In the genomic region with DNA sequence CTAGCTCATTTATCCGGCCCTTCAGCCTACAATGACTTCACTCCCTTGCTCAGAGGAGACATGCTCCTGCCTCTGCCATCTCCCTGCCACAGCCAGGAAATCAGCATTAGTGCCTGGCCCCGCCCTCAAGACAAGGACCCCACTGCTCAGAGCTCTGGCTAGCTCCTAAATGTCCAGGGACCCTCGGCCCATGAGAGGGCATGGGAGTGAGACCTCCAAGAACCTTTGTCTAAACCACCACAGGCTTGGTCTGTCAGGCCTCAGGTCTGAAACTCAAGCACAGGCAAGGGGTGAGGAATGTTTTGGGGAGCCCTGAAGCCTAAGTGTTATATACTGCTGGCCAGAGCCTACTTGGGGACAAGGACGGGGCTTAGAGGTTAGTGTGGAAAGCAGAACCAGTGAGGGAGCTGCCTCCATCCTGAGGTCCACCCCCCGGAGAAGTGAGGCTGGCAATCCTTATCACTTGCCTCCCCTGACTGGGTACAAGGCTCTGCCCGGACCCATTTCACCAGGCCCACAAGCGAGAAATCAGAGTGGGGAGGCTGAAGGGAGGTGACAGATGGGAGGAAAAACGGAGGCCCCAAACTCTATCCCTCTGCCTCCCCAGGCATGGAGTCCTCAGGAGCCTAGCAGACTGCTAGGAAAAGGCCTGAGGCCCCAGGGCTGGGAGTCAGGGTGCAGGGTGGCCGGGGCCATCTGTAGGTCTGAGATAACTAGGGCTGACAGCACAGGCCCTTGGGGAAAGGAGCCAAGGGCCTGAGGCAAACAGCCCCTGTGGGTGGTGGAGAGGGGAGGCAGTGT, we compare ENCODE assay signal across 13 cellular contexts. TPM values are rescaled to one million over a fixed set of nuclear protein-coding genes. Genes with fewer than 3 reads are reported as not detected.
DNase-seq lines count a peak whose midpoint lies in the region; ATAC-seq and TF ChIP-seq lines count a peak whose summit lies in the region.
"Had no signal": no experiment of that assay in that cellular context is flagged by ENCODE, and none has a peak within 500 bp of the region (broad histone marks: within the 10 kb centered on the region; RNA-seq: fewer than 3 reads in every experiment).

No MANE protein-coding gene starts in this region.

- no peak for TF ChIP-seq POLR2A in suprapubic skin (IDR thresholded peaks at IDR 0.05)

- H3K27me3 ChIP-seq in thoracic aorta (replicated peaks; ENCODE audit: insufficient read depth) (no peaks in the 10 kb centered on the region), suprapubic skin (no peaks in the 10 kb centered on the region)

- peaks cover 0 to 23% of the 10 kb centered on the region in 2 donors for H3K4me1 ChIP-seq in thoracic aorta (ENCODE audit: control insufficient read depth in 1 of 2, low read depth in 2 of 2)
- H3K4me1 ChIP-seq in suprapubic skin = peaks cover 25% of the 10 kb centered on the region

- 85% methylated on average over 9 of the region's 9 CpGs for WGBS in suprapubic skin

- CTCF ChIA-PET in T-cell (lab: Charles Lee) = interaction anchor here (0.5 to 1.8 kb wide), 9 partner anchors 10 to 571 kb away, joined by 3 to 5 read pairs (median 4); no protein-coding TSS in a partner anchor

- no peak for DNase-seq in activated T-cell treated with anti-CD3 and anti-CD28 coated beads, Interleukin-2, amount 50 U/mL, for 24 hours
- no peak for DNase-seq in activated T-cell treated with anti-CD3 and anti-CD28 coated beads, Interleukin-2, amount 50 U/mL, for 4 hours
- no peak for DNase-seq in T-cell
- DNase-seq in left lobe of liver (ENCODE audit: low spot score) = peak; percentile 44
- no peak for DNase-seq in thoracic aorta (ENCODE audit: low spot score)
- DNase-seq in endothelial cell (ENCODE audit: low spot score) = no peak
- DNase-seq in suprapubic skin (ENCODE audit: low spot score in 2 of 2) = no peak
- DNase-seq: activated CD4-positive, alpha-beta T cell treated with anti-CD3 and anti-CD28 coated beads, Interleukin-2, amount 50 U/mL, for 48 hours; activated naive CD4-positive, alpha-beta T cell treated with Interleukin-2 at 50 U/mL for 16 hours; HFFc6; NCI-H774; trophoblast cell had no signal

- no peaks in the 10 kb centered on the region for H3K9me3 Mint-ChIP-seq in activated T-cell treated with anti-CD3 and anti-CD28 coated beads, Interleukin-2, amount 50 U/mL, for 24 hours
- H3K9me3 Mint-ChIP-seq in activated T-cell treated with anti-CD3 and anti-CD28 coated beads, Interleukin-2, amount 50 U/mL, for 4 hours = no peaks in the 10 kb centered on the region
- H3K9me3 Mint-ChIP-seq in T-cell (no peaks in the 10 kb centered on the region), endothelial cell (ENCODE audit: unreplicated experiment) (no peaks in the 10 kb centered on the region)
- H3K9me3 Mint-ChIP-seq: HFFc6 had no signal

- POLR2A ChIA-PET in T-cell (lab: Charles Lee) = interaction anchor here (0.9 to 1.6 kb wide), 2 partner anchors 32 to 113 kb away, joined by 3 to 7 read pairs; no protein-coding TSS in a partner anchor

- no peak for ATAC-seq in activated T-cell treated with anti-CD3 and anti-CD28 coated beads, Interleukin-2, amount 50 U/mL, for 4 hours
- ATAC-seq in T-cell (replicated peaks in 1 of 4) = no peak
- no peak for ATAC-seq in left lobe of liver
- ATAC-seq in thoracic aorta (ENCODE audit: insufficient number of reproducible peaks, low FRiP score, low read depth) = no peak
- ATAC-seq in GM21529 (IDR thresholded peaks at IDR 0.05; ENCODE audit: unreplicated experiment) = no peak

- H3K27ac ChIP-seq in thoracic aorta (peak overlapping the region; percentile 45 to 97), suprapubic skin (no peak overlapping the region)

- H3K36me3 ChIP-seq in thoracic aorta = no peaks in the 10 kb centered on the region
- H3K36me3 ChIP-seq in suprapubic skin = peaks cover 18% of the 10 kb centered on the region

- peak overlapping the region; percentile 18 for H3K4me3 Mint-ChIP-seq in activated T-cell treated with anti-CD3 and anti-CD28 coated beads, Interleukin-2, amount 50 U/mL, for 24 hours
- no peak overlapping the region for H3K4me3 Mint-ChIP-seq in activated T-cell treated with anti-CD3 and anti-CD28 coated beads, Interleukin-2, amount 50 U/mL, for 4 hours
- H3K4me3 Mint-ChIP-seq in T-cell = peak overlapping the region in 1 of 3 donors; percentile 51
- H3K4me3 Mint-ChIP-seq in endothelial cell (ENCODE audit: unreplicated experiment) = no peak overlapping the region
- H3K4me3 Mint-ChIP-seq: HFFc6 had no signal

- H3K27me3 Mint-ChIP-seq in activated T-cell treated with anti-CD3 and anti-CD28 coated beads, Interleukin-2, amount 50 U/mL, for 24 hours = no peaks in the 10 kb centered on the region
- no peaks in the 10 kb centered on the region for H3K27me3 Mint-ChIP-seq in activated T-cell treated with anti-CD3 and anti-CD28 coated beads, Interleukin-2, amount 50 U/mL, for 4 hours (ENCODE audit: low read depth)
- H3K27me3 Mint-ChIP-seq in T-cell = no peaks in the 10 kb centered on the region
- H3K27me3 Mint-ChIP-seq in endothelial cell (ENCODE audit: unreplicated experiment) = peaks cover 7% of the 10 kb centered on the region

- H3K4me3 ChIP-seq in thoracic aorta = no peak overlapping the region
- H3K4me3 ChIP-seq in suprapubic skin = no peak overlapping the region

- peaks cover 13% of the 10 kb centered on the region for H3K4me1 Mint-ChIP-seq in activated T-cell treated with anti-CD3 and anti-CD28 coated beads, Interleukin-2, amount 50 U/mL, for 24 hours (ENCODE audit: low read depth)
- H3K4me1 Mint-ChIP-seq in activated T-cell treated with anti-CD3 and anti-CD28 coated beads, Interleukin-2, amount 50 U/mL, for 4 hours (ENCODE audit: low read depth) = peaks cover 10% of the 10 kb centered on the region
- peaks cover 11 to 18% (median 18%) of the 10 kb centered on the region in 3 donors for H3K4me1 Mint-ChIP-seq in T-cell
- peaks cover 2% of the 10 kb centered on the region for H3K4me1 Mint-ChIP-seq in endothelial cell (ENCODE audit: unreplicated experiment)

- H3K36me3 Mint-ChIP-seq in activated T-cell treated with anti-CD3 and anti-CD28 coated beads, Interleukin-2, amount 50 U/mL, for 24 hours (ENCODE audit: low read depth) = peaks cover 9% of the 10 kb centered on the region
- H3K36me3 Mint-ChIP-seq in activated T-cell treated with anti-CD3 and anti-CD28 coated beads, Interleukin-2, amount 50 U/mL, for 4 hours (ENCODE audit: insufficient read depth) = peaks cover 4% of the 10 kb centered on the region
- H3K36me3 Mint-ChIP-seq in T-cell (no peaks in the 10 kb centered on the region), endothelial cell (ENCODE audit: low read depth, unreplicated experiment) (peaks cover 15% of the 10 kb centered on the region)

- H3K9me3 ChIP-seq in thoracic aorta = no peaks in the 10 kb centered on the region
- H3K9me3 ChIP-seq in suprapubic skin = no peaks in the 10 kb centered on the region

- peak overlapping the region; percentile 57 for H3K27ac Mint-ChIP-seq in activated T-cell treated with anti-CD3 and anti-CD28 coated beads, Interleukin-2, amount 50 U/mL, for 24 hours
- H3K27ac Mint-ChIP-seq in T-cell (peak overlapping the region; percentile 32 to 64), endothelial cell (ENCODE audit: unreplicated experiment) (no peak overlapping the region)
- H3K27ac Mint-ChIP-seq: HFFc6 had no signal

- TF ChIP-seq EP300 in suprapubic skin (IDR thresholded peaks at IDR 0.05) = no peak

- no peak for TF ChIP-seq CTCF in thoracic aorta (IDR thresholded peaks at IDR 0.05)
- TF ChIP-seq CTCF in endothelial cell (IDR thresholded peaks at IDR 0.05; ENCODE audit: unreplicated experiment) = no peak
- no peak for TF ChIP-seq CTCF in suprapubic skin (IDR thresholded peaks at IDR 0.05)

RNA-seq across cellular contexts. Expression of a gene that starts 18.8 kb away (rescaled TPM):
- 10 to 100 TPM; 17.5 to 30.5 (median 19.2) TPM for total RNA-seq in activated T-cell treated with anti-CD3 and anti-CD28 coated beads, Interleukin-2, amount 50 U/mL, for 4 hours
- 1 to 10 TPM; 5.1 to 6.5 (median 5.6) TPM for total RNA-seq in T-cell
- total RNA-seq in left lobe of liver = 18.4 TPM
- 10 to 100 TPM; 15.1 to 18.7 TPM for total RNA-seq in thoracic aorta
- 23.0 TPM for total RNA-seq in endothelial cell (ENCODE audit: unreplicated experiment)
- total RNA-seq in suprapubic skin = 10 to 100 TPM in 2 of 4 donors, 1 to 10 TPM in 2; 5.4 to 11.9 (median 8.6) TPM

RNA-seq across cellular contexts. Expression of a gene that starts 39.2 kb away (rescaled TPM):
- under 1 TPM; 0.13 to 0.42 (median 0.22) TPM for total RNA-seq in activated T-cell treated with anti-CD3 and anti-CD28 coated beads, Interleukin-2, amount 50 U/mL, for 4 hours
- total RNA-seq in T-cell = under 1 TPM in 4 of 5 donors, not detected in 1; 0.21 to 0.67 (median 0.34) TPM
- 0.45 TPM for total RNA-seq in left lobe of liver
- under 1 TPM; 0.56 to 0.68 TPM for total RNA-seq in thoracic aorta
- not detected for total RNA-seq in endothelial cell (ENCODE audit: unreplicated experiment)
- 100 to 1,000 TPM in 3 of 4 donors, 10 to 100 TPM in 1; 87.2 to 246 (median 165) TPM for total RNA-seq in suprapubic skin

RNA-seq across cellular contexts. Expression of a gene that starts 39.3 kb away (rescaled TPM):
- under 1 TPM; 0.08 to 0.58 (median 0.24) TPM for total RNA-seq in activated T-cell treated with anti-CD3 and anti-CD28 coated beads, Interleukin-2, amount 50 U/mL, for 4 hours
- 1 to 10 TPM in 2 of 5 donors, under 1 TPM in 3; 0.40 to 1.6 (median 0.91) TPM for total RNA-seq in T-cell
- total RNA-seq in left lobe of liver = not detected
- 1 to 10 TPM in 1 of 2 donors, not detected in 1; 6.8 TPM for total RNA-seq in thoracic aorta
- 1.9 TPM for total RNA-seq in endothelial cell (ENCODE audit: unreplicated experiment)
- total RNA-seq in suprapubic skin = 100 to 1,000 TPM in 1 of 4 donors, 10 to 100 TPM in 3; 65.6 to 178 (median 89.6) TPM

RNA-seq across cellular contexts. Expression of a gene that starts 54.8 kb away (rescaled TPM):
- not detected for total RNA-seq in activated T-cell treated with anti-CD3 and anti-CD28 coated beads, Interleukin-2, amount 50 U/mL, for 4 hours
- total RNA-seq in T-cell = not detected
- total RNA-seq in left lobe of liver = not detected
- total RNA-seq in thoracic aorta = not detected
- not detected for total RNA-seq in endothelial cell (ENCODE audit: unreplicated experiment)
- not detected for total RNA-seq in suprapubic skin
- total RNA-seq: HFFc6 had no signal

RNA-seq across cellular contexts. Expression of a gene that starts 55.0 kb away (rescaled TPM):
- under 1 TPM; 0.05 to 0.11 (median 0.10) TPM for total RNA-seq in activated T-cell treated with anti-CD3 and anti-CD28 coated beads, Interleukin-2, amount 50 U/mL, for 4 hours
- total RNA-seq in T-cell (under 1 TPM in 3 of 5 donors, not detected in 2; 0.10 to 0.16 (median 0.12) TPM), left lobe of liver (0.10 TPM), thoracic aorta (under 1 TPM in 1 of 2 donors, not detected in 1; 0.42 TPM), endothelial cell (ENCODE audit: unreplicated experiment) (1.2 TPM), suprapubic skin (10 to 100 TPM in 2 of 4 donors, 1 to 10 TPM in 2; 2.3 to 32.6 (median 6.9) TPM)
- total RNA-seq: HFFc6 had no signal

Comparison
In these comparisons a context has a peak if more than half of its experiments do, and no peak if none do; other contexts are left out.
1. RNA of a gene that starts 39.2 kb away (total RNA-seq): 87.2 to 246 TPM in suprapubic skin; 0.56 to 0.68 TPM in thoracic aorta, 0.45 TPM in left lobe of liver (single experiment), 0.21 to 0.67 TPM in T-cell, not detected in endothelial cell (single experiment) and 0.13 to 0.42 TPM in activated T-cell treated with anti-CD3 and anti-CD28 coated beads, Interleukin-2, amount 50 U/mL, for 4 hours; every median in the first group is over 10 times any median in the second.
2. RNA of a gene that starts 39.3 kb away (total RNA-seq): 65.6 to 178 TPM in suprapubic skin; 6.8 TPM in thoracic aorta, 1.9 TPM in endothelial cell (single experiment), 0.40 to 1.6 TPM in T-cell, 0.08 to 0.58 TPM in activated T-cell treated with anti-CD3 and anti-CD28 coated beads, Interleukin-2, amount 50 U/mL, for 4 hours and not detected in left lobe of liver (single experiment); every median in the first group is over 4 times any median in the second.